30 cellular contexts compared by ENCODE assay signal in genomic region chr20:19241440-19241839, GRCh38. TPM values are rescaled to one million over a fixed set of nuclear protein-coding genes. Genes with fewer than 3 reads are reported as not detected.
"Had no signal": no experiment of that assay in that cellular context is flagged by ENCODE, and none has a peak within 500 bp of the region (broad histone marks: within the 10 kb centered on the region; RNA-seq: fewer than 3 reads in every experiment).

No MANE protein-coding gene starts in this region.

- H3K27ac ChIP-seq: body of pancreas, breast epithelium, SJCRH30, SK-N-MC had no signal

- ATAC-seq: activated CD8-positive, alpha-beta T cell treated with anti-CD3 and anti-CD28 coated beads, Interleukin-2, amount 10 ng/mL, durations not matched to agents 7 days and 5 days; body of pancreas had no signal

- H3K9me3 ChIP-seq: adrenal gland, body of pancreas, breast epithelium, SJCRH30 had no signal

- H3K27ac Mint-ChIP-seq: activated CD4-positive, alpha-beta T cell treated with anti-CD3 and anti-CD28 coated beads, Interleukin-2, amount 10 ng/mL, durations not matched to agents 24 days and 14 days; activated CD8-positive, alpha-beta T cell treated with anti-CD3 and anti-CD28 coated beads, Interleukin-2, amount 10 ng/mL, durations not matched to agents 7 days and 5 days; activated naive CD4-positive, alpha-beta T cell treated with anti-CD3 and anti-CD28 coated beads, Interleukin-2, amount 50 U/mL, for 24 hours; activated T-cell treated with anti-CD3 and anti-CD28 coated beads, Interleukin-2, amount 50 U/mL, for 24 hours; activated T-helper 2 cell treated with anti-CD3 and anti-CD28 coated beads, Interferon-gamma antibody, Interleukin-2, Interleukin-4, amounts not matched to agents 10 μg/mL and 5 μg/mL and 100 μg/mL, durations not matched to agents 14 hours and 24 hours and 36 hours; T-helper 1 cell treated with Interleukin-12 subunit alpha and Interleukin-12 subunit beta and Interleukin-4 antibody, amounts not matched to agents 30 μg/mL and 1 μg/mL, for 36 hours; T-helper 2 cell treated with Interferon-gamma antibody and Interleukin-4, amounts not matched to agents 5 μg/mL and 100 μg/mL, for 36 hours had no signal

- H3K27me3 ChIP-seq: body of pancreas, breast epithelium, SJCRH30 had no signal

- FAIRE-seq: astrocyte, TTC549 had no signal

- H3K4me1 ChIP-seq: adrenal gland, body of pancreas, breast epithelium, SJCRH30 had no signal

- H3K36me3 ChIP-seq: adrenal gland, breast epithelium, SJCRH30 had no signal

- DNase-seq: activated CD4-positive, alpha-beta T cell treated with anti-CD3 and anti-CD28 coated beads, Interleukin-2, amount 10 ng/mL, durations not matched to agents 24 days and 14 days; activated CD4-positive, alpha-beta T cell treated with anti-CD3 and anti-CD28 coated beads, Interleukin-2, amount 50 U/mL, for 4 hours; activated CD8-positive, alpha-beta T cell treated with anti-CD3 and anti-CD28 coated beads, Interleukin-2, amount 10 ng/mL, durations not matched to agents 7 days and 5 days; activated gamma-delta T cell; activated naive CD4-positive, alpha-beta T cell treated with Interleukin-2 at 50 U/mL for 16 hours; activated T-cell treated with anti-CD3 and anti-CD28 coated beads, Interleukin-2, amount 50 U/mL, for 24 hours; body of pancreas; central memory CD4-positive, alpha-beta T cell; NCI-H1105; NCI-H1417 treated with DMSO at 0.1 percent for 48 hours; NCI-H187 treated with DMSO at 0.1 percent for 48 hours; NCI-H2081 treated with DMSO at 0.1 percent for 48 hours; NCI-H226; NCI-H446 treated with DMSO at 0.1 percent for 48 hours; NCI-H524; NCI-H69; NCI-H82; SHP77; SJCRH30 had no signal

- H3K36me3 Mint-ChIP-seq: activated naive CD4-positive, alpha-beta T cell treated with anti-CD3 and anti-CD28 coated beads, Interleukin-2, amount 50 U/mL, for 24 hours had no signal

- H3K4me3 Mint-ChIP-seq: activated CD4-positive, alpha-beta T cell treated with anti-CD3 and anti-CD28 coated beads, Interleukin-2, amount 10 ng/mL, durations not matched to agents 24 days and 14 days; activated CD8-positive, alpha-beta T cell treated with anti-CD3 and anti-CD28 coated beads, Interleukin-2, amount 10 ng/mL, durations not matched to agents 7 days and 5 days; activated naive CD4-positive, alpha-beta T cell treated with anti-CD3 and anti-CD28 coated beads, Interleukin-2, amount 50 U/mL, for 24 hours; activated T-cell treated with anti-CD3 and anti-CD28 coated beads, Interleukin-2, amount 50 U/mL, for 24 hours; T-helper 1 cell treated with Interleukin-12 subunit alpha and Interleukin-12 subunit beta and Interleukin-4 antibody, amounts not matched to agents 30 μg/mL and 1 μg/mL, for 36 hours; T-helper 2 cell treated with Interferon-gamma antibody and Interleukin-4, amounts not matched to agents 5 μg/mL and 100 μg/mL, for 36 hours had no signal

- H3K4me1 Mint-ChIP-seq: activated CD4-positive, alpha-beta T cell treated with anti-CD3 and anti-CD28 coated beads, Interleukin-2, amount 10 ng/mL, durations not matched to agents 24 days and 14 days; activated naive CD4-positive, alpha-beta T cell treated with anti-CD3 and anti-CD28 coated beads, Interleukin-2, amount 50 U/mL, for 24 hours had no signal

- H3K9me3 Mint-ChIP-seq: activated CD4-positive, alpha-beta T cell treated with anti-CD3 and anti-CD28 coated beads, Interleukin-2, amount 10 ng/mL, durations not matched to agents 24 days and 14 days; activated naive CD4-positive, alpha-beta T cell treated with anti-CD3 and anti-CD28 coated beads, Interleukin-2, amount 50 U/mL, for 24 hours; activated T-cell treated with anti-CD3 and anti-CD28 coated beads, Interleukin-2, amount 50 U/mL, for 24 hours; activated T-helper 2 cell treated with anti-CD3 and anti-CD28 coated beads, Interferon-gamma antibody, Interleukin-2, Interleukin-4, amounts not matched to agents 10 μg/mL and 5 μg/mL and 100 μg/mL, durations not matched to agents 14 hours and 24 hours and 36 hours; T-helper 1 cell treated with Interleukin-12 subunit alpha and Interleukin-12 subunit beta and Interleukin-4 antibody, amounts not matched to agents 30 μg/mL and 1 μg/mL, for 36 hours; T-helper 2 cell treated with Interferon-gamma antibody and Interleukin-4, amounts not matched to agents 5 μg/mL and 100 μg/mL, for 36 hours had no signal

- H3K4me3 ChIP-seq: adrenal gland, body of pancreas, breast epithelium, SJCRH30, SK-N-MC had no signal

- H3K27me3 Mint-ChIP-seq: activated CD4-positive, alpha-beta T cell treated with anti-CD3 and anti-CD28 coated beads, Interleukin-2, amount 10 ng/mL, durations not matched to agents 24 days and 14 days had no signal

RNA-seq across cellular contexts. Expression of gene SLC24A3, which starts 29.0 kb away (rescaled TPM):
- total RNA-seq: activated CD4-positive, alpha-beta T cell treated with anti-CD3 and anti-CD28 coated beads, Interleukin-2, amount 10 ng/mL, durations not matched to agents 24 days and 14 days; activated CD8-positive, alpha-beta T cell treated with anti-CD3 and anti-CD28 coated beads, Interleukin-2, amount 10 ng/mL, durations not matched to agents 7 days and 5 days; activated T-helper 2 cell treated with anti-CD3 and anti-CD28 coated beads, Interferon-gamma antibody, Interleukin-2, Interleukin-4, amounts not matched to agents 10 μg/mL and 5 μg/mL and 100 μg/mL, durations not matched to agents 14 hours and 24 hours and 36 hours; MCF 10A; OCI-LY7 had no signal
